Comparison of ENCODE assay signal across 8 cellular contexts in the genomic region with DNA sequence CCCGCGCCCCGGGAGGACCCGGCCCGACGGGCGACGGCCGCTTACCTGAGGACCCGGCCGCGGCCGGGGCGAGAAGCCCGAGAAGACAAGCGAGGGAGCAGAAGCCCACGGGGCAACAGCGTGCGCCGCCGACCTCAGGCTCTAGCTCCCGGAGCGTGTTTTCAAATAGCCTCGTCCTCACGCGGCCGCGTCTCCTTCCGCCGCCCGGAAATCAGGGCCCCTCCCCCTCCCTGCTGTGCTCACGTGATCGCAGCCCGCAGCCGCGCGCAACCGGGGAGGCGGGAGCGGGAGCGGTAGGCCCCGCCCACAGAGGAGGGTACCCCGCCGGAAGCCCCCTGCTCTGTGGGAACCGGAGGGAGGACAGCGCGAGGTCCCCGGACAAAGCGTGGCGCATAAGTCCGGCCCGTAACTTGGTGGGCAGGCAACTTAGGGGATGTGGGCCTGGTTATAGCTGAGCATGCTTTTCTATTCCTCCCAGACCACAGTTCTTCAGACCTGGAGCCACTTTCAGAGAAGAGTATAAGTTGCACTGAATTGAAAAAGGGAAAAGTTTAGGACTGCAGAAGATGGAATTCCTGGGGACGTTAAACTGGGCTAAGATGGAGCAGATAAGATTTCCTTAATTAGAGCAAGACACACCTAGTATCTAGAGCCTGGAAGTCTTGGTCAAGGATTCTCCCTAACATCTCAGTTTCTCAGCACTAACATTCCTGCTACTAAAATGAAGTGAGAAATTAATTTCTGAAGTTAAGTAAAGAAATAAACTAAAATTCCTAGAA. TPM values are rescaled to one million over a fixed set of nuclear protein-coding genes. Genes with fewer than 3 reads are reported as not detected.
A peak's percentile ranks its signal among the peaks of the same experiment; 100 is the strongest.
DNase-seq lines count a peak whose midpoint lies in the region; ATAC-seq, FAIRE-seq and TF ChIP-seq lines count a peak whose summit lies in the region.

A gene (minus strand): TSS at position 216 of the 779 bp plus-strand sequence. CDS start 3,579 bp downstream, outside the sequence.

- ATAC-seq in GM19025 (IDR thresholded peaks at IDR 0.05; ENCODE audit: low read depth, unreplicated experiment) (peak; percentile 84), HG03342 (IDR thresholded peaks at IDR 0.05; ENCODE audit: unreplicated experiment) (peak; percentile 76)

- H3K9ac ChIP-seq in kidney (ENCODE audit: low read length in 2 of 2): peak within 1 kb of the TSS; percentile 52 to 74

- peak within 1 kb of the TSS; percentile 95 for H3K4me3 Mint-ChIP-seq in chondrocyte (ENCODE audit: unreplicated experiment)

- DNase-seq in AG09319 (ENCODE audit: extremely low read depth, low read depth): peak; percentile 55
- peak; percentile 43 for DNase-seq in NCI-H446 treated with DMSO at 0.1 percent for 48 hours (lab: John Stamatoyannopoulos, UW)
- DNase-seq in activated CD4-positive, CD25-positive, alpha-beta regulatory T cell treated with anti-CD3 and anti-CD28 coated beads, Interleukin-2, amount 50 U/mL, for 72 hours: peak; percentile 92
- DNase-seq in chondrocyte (ENCODE audit: low spot score): peak; percentile 94
- DNase-seq in kidney: peak; percentile 97
- DNase-seq in stimulated activated CD4-positive, alpha-beta T cell treated with anti-CD3 and anti-CD28 coated beads, Interleukin-15, amount 100 ng/mL, for 1 hour (ENCODE audit: low read depth in 1 of 2, low spot score in 1 of 2): peak; percentile 76 to 83

- H3K36me3 ChIP-seq in kidney (ENCODE audit: control insufficient read depth in 1 of 2, insufficient read depth in 2 of 2, low read length in 2 of 2): no peaks in the 10 kb centered on the region

- H3K27ac Mint-ChIP-seq in chondrocyte (ENCODE audit: unreplicated experiment): peak within 1 kb of the TSS; percentile 79

- no peaks in the 10 kb centered on the region for H3K9me3 Mint-ChIP-seq in chondrocyte (ENCODE audit: low read depth)

- no peaks in the 10 kb centered on the region for H3K27me3 Mint-ChIP-seq in chondrocyte (ENCODE audit: low read depth)

- intact Hi-C loops in kidney (cut with DNase I): no loop called here

- H3K27ac ChIP-seq in kidney (ENCODE audit: low read depth in 2 of 2, low read length in 2 of 2): peak within 1 kb of the TSS; percentile 68 to 74

- FAIRE-seq in kidney (lab: Jason Lieb, UNC): no peak

- no peaks in the 10 kb centered on the region for H3K9me3 ChIP-seq in kidney (ENCODE audit: control insufficient read depth in 1 of 2, low read length in 2 of 2)

- H3K4me3 ChIP-seq in kidney (ENCODE audit: low read length in 2 of 2): peak within 1 kb of the TSS; percentile 86 to 95

- H3K4me1 Mint-ChIP-seq in chondrocyte (ENCODE audit: low read depth): peaks cover 32% of the 10 kb centered on the region

- peaks cover 2 to 7% of the 10 kb centered on the region in 2 donors for H3K4me1 ChIP-seq in kidney (ENCODE audit: control insufficient read depth in 1 of 2, insufficient read depth in 1 of 2, low read depth in 1 of 2, low read length in 2 of 2)

- TF ChIP-seq CTCF in AG09319 (IDR thresholded peaks at IDR 0.05; ENCODE audit: low read depth, low read length) (no peak), chondrocyte (IDR thresholded peaks at IDR 0.05) (no peak), kidney (IDR thresholded peaks at IDR 0.05; ENCODE audit: borderline replicate concordance, extremely low read depth, insufficient read depth) (no peak)

- H3K36me3 Mint-ChIP-seq in chondrocyte (ENCODE audit: low read depth): no peaks in the 10 kb centered on the region

RNA-seq across cellular contexts. Expression of the gene that starts here (rescaled TPM):
- total RNA-seq in chondrocyte (14.4 to 15.8 TPM (median 14.6 TPM) in 3 replicates), kidney (12.1 TPM)
- 6.8 TPM for polyA plus RNA-seq in kidney (ENCODE audit: insufficient read depth, low read depth, low replicate concordance)

Comparison
In these comparisons a context has a peak if more than half of its experiments do, and no peak if none do; other contexts are left out.
1. Peak in every context shown above with its lines: DNase-seq, ATAC-seq, H3K4me3 ChIP-seq and H3K27ac ChIP-seq.
2. DNase-seq: peak in every context shown above with its lines; median percentile 97 in kidney; 94 in chondrocyte; 92 in activated CD4-positive, CD25-positive, alpha-beta regulatory T cell treated with anti-CD3 and anti-CD28 coated beads, Interleukin-2, amount 50 U/mL, for 72 hours; 80 in stimulated activated CD4-positive, alpha-beta T cell treated with anti-CD3 and anti-CD28 coated beads, Interleukin-15, amount 100 ng/mL, for 1 hour; 55 in AG09319; 43 in NCI-H446 treated with DMSO at 0.1 percent for 48 hours.